Comparison of ENCODE assay signal across 2 cellular contexts in the genomic region with DNA sequence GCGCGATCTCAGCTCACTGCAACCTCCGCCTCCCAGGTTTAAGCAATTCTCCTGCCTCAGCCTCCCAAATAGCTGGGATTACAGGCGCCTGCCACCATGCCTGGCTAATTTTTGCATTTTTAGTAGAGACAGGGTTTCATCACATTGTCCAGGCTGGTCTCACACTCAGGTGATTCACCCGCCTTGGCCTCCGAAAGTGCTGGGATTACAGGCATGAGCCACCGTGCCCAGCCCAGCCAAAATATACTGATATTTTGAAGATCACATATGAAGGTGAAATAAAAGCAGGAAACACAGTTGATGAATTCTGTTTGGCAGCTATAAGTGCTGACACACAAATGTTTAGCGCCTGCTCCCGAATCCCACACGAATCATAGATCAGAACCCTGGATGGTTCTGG. TPM values are rescaled to one million over a fixed set of nuclear protein-coding genes. Genes with fewer than 3 reads are reported as not detected.
"Had no signal": no experiment of that assay in that cellular context is flagged by ENCODE, and none has a peak within 500 bp of the region (broad histone marks: within the 10 kb centered on the region; RNA-seq: fewer than 3 reads in every experiment).

No MANE protein-coding gene starts in this region.

RNA-seq across cellular contexts. Expression of gene IRX4, which starts 39.0 kb away (rescaled TPM):
- total RNA-seq: LHCN-M2, M059J had no signal
